In genomic region chr2:235961711-235962110, GRCh38 we compare ENCODE assay signal across 22 cellular contexts.
"Had no signal": no experiment of that assay in that cellular context is flagged by ENCODE, and none has a peak within 500 bp of the region (broad histone marks: within the 10 kb centered on the region; RNA-seq: fewer than 3 reads in every experiment).

No MANE protein-coding gene starts in this region.

- H3K4me1 Mint-ChIP-seq: immature natural killer cell, memory B cell, mesothelial cell of epicardium had no signal

- DNase-seq: dermis blood vessel endothelial cell; dorsolateral prefrontal cortex; effector CD4-positive, alpha-beta T cell; effector memory CD4-positive, alpha-beta T cell; foreskin keratinocyte; heart left ventricle; hypothalamus; immature natural killer cell; islet precursor cell; kidney; kidney glomerular epithelial cell; left lung; left ventricle myocardium superior; lower lobe of right lung; mesendoderm; mucosa of descending colon had no signal

- H3K27ac Mint-ChIP-seq: memory B cell, mesothelial cell of epicardium had no signal

- H3K4me2 ChIP-seq: hepatocyte had no signal

- H3K4me1 ChIP-seq: esophagus muscularis mucosa, foreskin keratinocyte, gastroesophageal sphincter, heart left ventricle, left lung, lower lobe of right lung had no signal

- H3K4me3 Mint-ChIP-seq: immature natural killer cell, memory B cell, mesothelial cell of epicardium had no signal

- ATAC-seq: foreskin keratinocyte, gastroesophageal sphincter, heart left ventricle, left lung, left ventricle myocardium superior, lower lobe of right lung, mucosa of descending colon had no signal

- H3K79me2 ChIP-seq: hepatocyte had no signal

- H3K9me3 ChIP-seq: esophagus muscularis mucosa, gastroesophageal sphincter, heart left ventricle, left lung, lower lobe of right lung, mucosa of descending colon had no signal

- H3K36me3 ChIP-seq: left lung had no signal

- H3K4me3 ChIP-seq: coronary artery, dorsolateral prefrontal cortex, esophagus muscularis mucosa, gastroesophageal sphincter, heart left ventricle, hepatocyte, left lung, lower lobe of right lung, mucosa of descending colon had no signal

- H3K27ac ChIP-seq: coronary artery, esophagus muscularis mucosa, foreskin keratinocyte, gastroesophageal sphincter, heart left ventricle, hepatocyte, left lung, lower lobe of right lung had no signal

- H3K36me3 Mint-ChIP-seq: memory B cell had no signal

- H3K9me3 Mint-ChIP-seq: immature natural killer cell, memory B cell, mesothelial cell of epicardium had no signal

- H3K27me3 ChIP-seq: dorsolateral prefrontal cortex, esophagus muscularis mucosa, foreskin keratinocyte, gastroesophageal sphincter, heart left ventricle, hepatocyte, left lung had no signal

- H2AFZ ChIP-seq: hepatocyte had no signal
